9 cellular contexts compared by ENCODE assay signal in the genomic region with DNA sequence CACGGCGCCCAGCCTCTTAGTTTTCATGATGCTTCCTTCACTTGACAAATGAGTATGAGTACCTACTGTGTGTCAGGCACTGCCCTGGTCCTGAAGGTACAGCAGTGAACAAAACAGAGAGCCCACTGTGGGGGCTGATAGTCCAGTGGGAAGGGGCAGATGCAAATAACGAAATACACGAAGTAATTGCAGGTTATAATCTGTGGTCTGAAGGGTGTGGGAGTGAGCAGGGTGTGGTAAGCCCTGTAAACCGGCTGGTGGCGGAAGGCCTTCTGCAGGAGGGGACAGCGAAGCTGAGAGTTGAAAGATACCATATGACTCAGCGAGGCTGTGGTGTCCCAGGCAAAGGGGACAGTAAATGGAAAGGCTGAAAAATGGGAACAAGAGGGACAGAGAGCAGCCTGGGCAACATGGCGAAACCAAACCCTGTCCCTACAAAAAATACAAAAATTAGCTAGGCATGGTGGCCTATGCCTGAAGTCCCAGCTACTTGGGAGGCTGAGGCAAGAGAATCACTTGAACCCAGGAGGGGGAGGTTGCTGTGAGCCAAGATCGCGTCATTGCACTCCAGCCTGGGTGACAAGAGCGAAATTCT.
DNase-seq lines count a peak whose midpoint lies in the region; ATAC-seq and TF ChIP-seq lines count a peak whose summit lies in the region.
"Had no signal": no experiment of that assay in that cellular context is flagged by ENCODE, and none has a peak within 500 bp of the region (broad histone marks: within the 10 kb centered on the region; RNA-seq: fewer than 3 reads in every experiment).

No MANE protein-coding gene starts in this region.

- DNase-seq in DMS53 (lab: John Stamatoyannopoulos, UW) (peak; percentile 42), DMS53 treated with DMSO at 0.1 percent for 48 hours (lab: John Stamatoyannopoulos, UW; ENCODE audit: unreplicated experiment) (no peak), H9 (no peak), RPMI7951 (ENCODE audit: low read depth) (peak; percentile 56), BE2C (no peak), G401 (ENCODE audit: low spot score) (no peak), dorsolateral prefrontal cortex (no peak)
- peak in 1 of 9 donors; percentile 35 for DNase-seq in naive thymus-derived CD4-positive, alpha-beta T cell

- ATAC-seq in naive thymus-derived CD4-positive, alpha-beta T cell: peak; percentile 72

- no peak overlapping the region for H2BK20ac ChIP-seq in H9 (ENCODE audit: low read depth, low read length, poor library complexity, severe bottlenecking)

- no peak overlapping the region for H4K91ac ChIP-seq in H9 (ENCODE audit: insufficient read length, low read depth, low read length)

- no peaks in the 10 kb centered on the region for H3K4me1 Mint-ChIP-seq in H9
- peaks cover 5 to 41% (median 13%) of the 10 kb centered on the region in 7 donors for H3K4me1 Mint-ChIP-seq in naive thymus-derived CD4-positive, alpha-beta T cell

- in situ Hi-C loops in G401 (cut with HindIII; ENCODE audit: low sequenced_read_pairs): no loop called here

- H3K18ac ChIP-seq in H9 (ENCODE audit: insufficient read length, low read depth, low read length): no peak overlapping the region

- no peak overlapping the region for H4K8ac ChIP-seq in H9 (replicated peaks; ENCODE audit: insufficient read length, low read depth, low read length)

- H3T11ph ChIP-seq in H9 (ENCODE audit: low read length): no peak overlapping the region

- no peak overlapping the region for H4K5ac ChIP-seq in H9 (ENCODE audit: insufficient read length, low read depth, low read length)

- no peak overlapping the region for H3K9ac ChIP-seq in H9 (ENCODE audit: extremely low read depth, insufficient read length, low read length)

- H3K4me3 ChIP-seq in naive thymus-derived CD4-positive, alpha-beta T cell (ENCODE audit: low read length): no peak overlapping the region
- H3K4me3 ChIP-seq in BE2C (ENCODE audit: low read depth, low read length) (no peak overlapping the region), dorsolateral prefrontal cortex (no peak overlapping the region)

- H3K23me2 ChIP-seq in H9 (ENCODE audit: insufficient read length, low read depth, low read length, poor library complexity, severe bottlenecking): no peaks in the 10 kb centered on the region

- H2BK120ac ChIP-seq in H9 (ENCODE audit: low read depth, low read length, poor library complexity, severe bottlenecking): no peak overlapping the region

- H3K79me2 ChIP-seq in H9 (ENCODE audit: insufficient read depth, low read length): no peaks in the 10 kb centered on the region

- H3K9me3 ChIP-seq in H9 (ENCODE audit: control insufficient read depth, low read depth, low read length) (no peaks in the 10 kb centered on the region), BE2C (no peaks in the 10 kb centered on the region)
- no peaks in the 10 kb centered on the region for H3K9me3 ChIP-seq in naive thymus-derived CD4-positive, alpha-beta T cell (ENCODE audit: control insufficient read depth in 2 of 3, low read length in 3 of 3)

- H2BK12ac ChIP-seq in H9 (ENCODE audit: insufficient read length, low read depth, low read length): no peak overlapping the region

- H3K4me3 Mint-ChIP-seq in H9: no peak overlapping the region
- H3K4me3 Mint-ChIP-seq in naive thymus-derived CD4-positive, alpha-beta T cell: peak overlapping the region in 1 of 10 donors; percentile 29

- H3K27ac ChIP-seq in H9 (ENCODE audit: insufficient read length, low read depth, low read length) (no peak overlapping the region), dorsolateral prefrontal cortex (no peak overlapping the region)
- H3K27ac ChIP-seq in naive thymus-derived CD4-positive, alpha-beta T cell (ENCODE audit: low read depth, low read length): no peak overlapping the region
- H3K27ac ChIP-seq: 22Rv1 had no signal

- peaks cover 16 to 23% (median 17%) of the 10 kb centered on the region in 3 experiments for H3K36me3 Mint-ChIP-seq in H9 (ENCODE audit: insufficient read depth in 1 of 3, low read depth in 3 of 3)
- no peaks in the 10 kb centered on the region for H3K36me3 Mint-ChIP-seq in naive thymus-derived CD4-positive, alpha-beta T cell

- no peaks in the 10 kb centered on the region for H3K79me1 ChIP-seq in H9 (ENCODE audit: insufficient read depth, low read depth, low read length, poor library complexity, severe bottlenecking)

- H3K4ac ChIP-seq in H9 (ENCODE audit: low read depth, low read length): no peak overlapping the region

- peaks cover 2% of the 10 kb centered on the region; the same call in 1 of the 2 replicates for H3K27me3 Mint-ChIP-seq in H9 (ENCODE audit: low read depth)
- peaks cover under 1 to 10% (median 4%) of the 10 kb centered on the region in 5 donors for H3K27me3 Mint-ChIP-seq in naive thymus-derived CD4-positive, alpha-beta T cell

- H3K4me1 ChIP-seq in H9 (ENCODE audit: insufficient read depth, low read length) (no peaks in the 10 kb centered on the region), BE2C (no peaks in the 10 kb centered on the region)
- H3K4me1 ChIP-seq in naive thymus-derived CD4-positive, alpha-beta T cell (ENCODE audit: control insufficient read depth in 2 of 2, insufficient read depth in 2 of 2, low read length in 2 of 2): peaks cover 0 to 59% of the 10 kb centered on the region in 2 donors

- no peak overlapping the region for H2BK15ac ChIP-seq in H9 (ENCODE audit: low read depth, low read length)

- no peaks in the 10 kb centered on the region for H3K27me3 ChIP-seq in H9 (ENCODE audit: insufficient read depth, low read length)
- no peaks in the 10 kb centered on the region for H3K27me3 ChIP-seq in naive thymus-derived CD4-positive, alpha-beta T cell (ENCODE audit: control insufficient read depth in 2 of 2, insufficient read depth in 2 of 2, low read length in 2 of 2)
- H3K27me3 ChIP-seq in BE2C: no peaks in the 10 kb centered on the region
- H3K27me3 ChIP-seq in dorsolateral prefrontal cortex: no peaks in the 10 kb centered on the region

- no peak overlapping the region for H2BK5ac ChIP-seq in H9 (ENCODE audit: insufficient read length, low read length)

- no peak overlapping the region for H3K4me2 ChIP-seq in H9 (ENCODE audit: insufficient read depth, insufficient read length, low read length)

- WGBS in H9 (ENCODE audit: extremely low coverage, insufficient read length, low lambda C conversion rate): no CpG with 5 or more reads among the region's 12 CpGs

- H4K20me1 ChIP-seq in H9 (ENCODE audit: control insufficient read depth, insufficient read depth, insufficient read length): no peaks in the 10 kb centered on the region

- H2AK5ac ChIP-seq in H9 (ENCODE audit: insufficient read length, low read length): no peak overlapping the region

- no peak overlapping the region for H3K14ac ChIP-seq in H9 (ENCODE audit: insufficient read depth, low read length)

- CTCF ChIA-PET in naive thymus-derived CD4-positive, alpha-beta T cell (lab: Charles Lee): no interaction called here

- POLR2A ChIA-PET in naive thymus-derived CD4-positive, alpha-beta T cell (lab: Charles Lee): no interaction called here

- intact Hi-C loops in naive thymus-derived CD4-positive, alpha-beta T cell (cut with micrococcal nuclease): loop anchor here in 1 of 2 donors (5.0 kb wide), 2 partner anchors 60 to 80 kb away; a partner anchor contains a TSS
- intact Hi-C loops in dorsolateral prefrontal cortex (cut with DNase I): no loop called here

- TF ChIP-seq CTCF in H9 (conservative IDR thresholded peaks at IDR 0.05) (no peak), BE2C (IDR thresholded peaks at IDR 0.05; ENCODE audit: low read depth, low read length) (no peak), dorsolateral prefrontal cortex (IDR thresholded peaks at IDR 0.05 in 54 of 56, conservative IDR thresholded peaks at IDR 0.05 in 2 of 56; ENCODE audit: low read depth in 1 of 56, partially characterized antibody in 56 of 56) (no peak)

- no peak overlapping the region for H2AFZ ChIP-seq in H9 (ENCODE audit: low read length)

- peak overlapping the region; percentile 59 to 81 (median 73); a peak in 4 of 7 replicates for H3K27ac Mint-ChIP-seq in H9
- peak overlapping the region in 2 of 9 donors; percentile 46 to 58 for H3K27ac Mint-ChIP-seq in naive thymus-derived CD4-positive, alpha-beta T cell

- no peak overlapping the region for H3K23ac ChIP-seq in H9 (ENCODE audit: insufficient read length, low read depth, low read length)

- no peaks in the 10 kb centered on the region for H3K36me3 ChIP-seq in naive thymus-derived CD4-positive, alpha-beta T cell (ENCODE audit: control insufficient read depth in 2 of 3, insufficient read depth in 3 of 3, low read length in 3 of 3)
- H3K36me3 ChIP-seq in BE2C: no peaks in the 10 kb centered on the region

- no peak overlapping the region for H3K56ac ChIP-seq in H9 (ENCODE audit: insufficient read length, low read depth, low read length)

- H3K9me3 Mint-ChIP-seq in H9: no peaks in the 10 kb centered on the region
- H3K9me3 Mint-ChIP-seq in naive thymus-derived CD4-positive, alpha-beta T cell: peaks cover 0 to 3% (median 0%) of the 10 kb centered on the region in 11 donors

Comparison
In these comparisons a context has a peak if more than half of its experiments do, and no peak if none do; other contexts are left out.
1. DNase-seq: peak in DMS53 (single experiment) and RPMI7951 (single experiment); none in DMS53 treated with DMSO at 0.1 percent for 48 hours (single experiment), H9 (single experiment), BE2C (single experiment), G401 (single experiment) and dorsolateral prefrontal cortex (0 of 10).